ENCODE assay signal across 2 cellular contexts in the genomic region with DNA sequence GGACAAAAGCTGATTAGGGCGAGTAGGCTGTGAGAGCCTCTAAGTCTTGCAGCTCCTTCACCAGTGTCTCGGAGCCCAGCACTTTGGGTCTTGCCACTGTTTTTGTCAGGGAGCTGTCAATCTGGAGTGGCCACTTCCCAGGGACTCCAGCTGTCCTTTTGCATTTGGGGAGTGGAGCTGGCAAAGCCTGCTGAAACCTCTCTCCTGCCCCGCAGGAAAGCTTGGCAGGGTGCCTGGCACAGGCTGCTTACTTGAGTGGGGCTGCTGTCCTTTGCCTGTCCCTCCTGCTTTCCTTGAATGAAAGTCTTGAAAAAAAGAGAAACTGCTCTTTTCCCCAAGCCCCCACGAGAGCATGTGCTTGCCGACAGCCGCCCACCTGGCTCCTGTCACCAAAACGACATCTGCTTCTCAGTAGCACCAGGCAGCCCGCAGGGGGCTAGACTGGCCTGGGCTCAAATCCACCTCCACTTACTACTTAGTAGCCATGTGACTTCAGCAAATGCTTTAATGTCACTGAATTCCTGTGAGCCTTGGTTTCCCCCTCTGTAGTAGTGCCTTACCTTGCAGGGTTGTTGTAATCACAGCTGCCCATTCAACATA.
TF ChIP-seq lines count a peak whose summit lies in the region.

No MANE protein-coding gene starts in this region.

TF ChIP-seq in IMR-90, 13 proteins besides CTCF, POLR2A, EP300 and RAD21 (continued from another document):
- no peak for TF ChIP-seq MAFK (IDR thresholded peaks at IDR 0.05; ENCODE audit: low read depth, low read length)
- TF ChIP-seq, protein P1, sequence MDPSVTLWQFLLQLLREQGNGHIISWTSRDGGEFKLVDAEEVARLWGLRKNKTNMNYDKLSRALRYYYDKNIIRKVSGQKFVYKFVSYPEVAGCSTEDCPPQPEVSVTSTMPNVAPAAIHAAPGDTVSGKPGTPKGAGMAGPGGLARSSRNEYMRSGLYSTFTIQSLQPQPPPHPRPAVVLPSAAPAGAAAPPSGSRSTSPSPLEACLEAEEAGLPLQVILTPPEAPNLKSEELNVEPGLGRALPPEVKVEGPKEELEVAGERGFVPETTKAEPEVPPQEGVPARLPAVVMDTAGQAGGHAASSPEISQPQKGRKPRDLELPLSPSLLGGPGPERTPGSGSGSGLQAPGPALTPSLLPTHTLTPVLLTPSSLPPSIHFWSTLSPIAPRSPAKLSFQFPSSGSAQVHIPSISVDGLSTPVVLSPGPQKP (IDR thresholded peaks at IDR 0.05; ENCODE audit: borderline replicate concordance, low read depth, low read length) = no peak
- no peak for TF ChIP-seq RFX5 (IDR thresholded peaks at IDR 0.05; ENCODE audit: low read depth, low read length)
- no peak for TF ChIP-seq SMC3 (IDR thresholded peaks at IDR 0.05; ENCODE audit: low read depth, low read length)
- TF ChIP-seq FOS (IDR thresholded peaks at IDR 0.05; ENCODE audit: low read depth, low read length) = no peak
- TF ChIP-seq MAZ (IDR thresholded peaks at IDR 0.05; ENCODE audit: borderline replicate concordance, low read depth, low read length) = no peak
- TF ChIP-seq CHD1 (IDR thresholded peaks at IDR 0.05; ENCODE audit: low read depth, low read length) = no peak
- no peak for TF ChIP-seq NFE2L2 (IDR thresholded peaks at IDR 0.05; ENCODE audit: low read depth, low read length)
- TF ChIP-seq, protein P2, sequence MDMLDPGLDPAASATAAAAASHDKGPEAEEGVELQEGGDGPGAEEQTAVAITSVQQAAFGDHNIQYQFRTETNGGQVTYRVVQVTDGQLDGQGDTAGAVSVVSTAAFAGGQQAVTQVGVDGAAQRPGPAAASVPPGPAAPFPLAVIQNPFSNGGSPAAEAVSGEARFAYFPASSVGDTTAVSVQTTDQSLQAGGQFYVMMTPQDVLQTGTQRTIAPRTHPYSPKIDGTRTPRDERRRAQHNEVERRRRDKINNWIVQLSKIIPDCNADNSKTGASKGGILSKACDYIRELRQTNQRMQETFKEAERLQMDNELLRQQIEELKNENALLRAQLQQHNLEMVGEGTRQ (IDR thresholded peaks at IDR 0.05; ENCODE audit: low read depth, low read length) = no peak
- TF ChIP-seq CEBPB (IDR thresholded peaks at IDR 0.05; ENCODE audit: low read depth, low read length) = no peak
- no peak for TF ChIP-seq BHLHE40 (IDR thresholded peaks at IDR 0.05; ENCODE audit: low read depth, low read length)
- no peak for TF ChIP-seq MXI1 (IDR thresholded peaks at IDR 0.05; ENCODE audit: borderline replicate concordance, low read depth, low read length)

TF ChIP-seq in SK-N-SH, 30 proteins besides CTCF, POLR2A, EP300 and RAD21 (continued from another document):
- TF ChIP-seq, protein P3, sequence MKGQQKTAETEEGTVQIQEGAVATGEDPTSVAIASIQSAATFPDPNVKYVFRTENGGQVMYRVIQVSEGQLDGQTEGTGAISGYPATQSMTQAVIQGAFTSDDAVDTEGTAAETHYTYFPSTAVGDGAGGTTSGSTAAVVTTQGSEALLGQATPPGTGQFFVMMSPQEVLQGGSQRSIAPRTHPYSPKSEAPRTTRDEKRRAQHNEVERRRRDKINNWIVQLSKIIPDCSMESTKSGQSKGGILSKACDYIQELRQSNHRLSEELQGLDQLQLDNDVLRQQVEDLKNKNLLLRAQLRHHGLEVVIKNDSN (IDR thresholded peaks at IDR 0.05; ENCODE audit: borderline replicate concordance, low read depth) = no peak
- TF ChIP-seq MXI1 (IDR thresholded peaks at IDR 0.05; ENCODE audit: low read depth, low read length) = peak; percentile 94
- TF ChIP-seq CHD2 (IDR thresholded peaks at IDR 0.05; ENCODE audit: low read length, partially characterized antibody) = no peak
- TF ChIP-seq GABPA (IDR thresholded peaks at IDR 0.05; ENCODE audit: low read depth) = no peak
